In the genomic region with DNA sequence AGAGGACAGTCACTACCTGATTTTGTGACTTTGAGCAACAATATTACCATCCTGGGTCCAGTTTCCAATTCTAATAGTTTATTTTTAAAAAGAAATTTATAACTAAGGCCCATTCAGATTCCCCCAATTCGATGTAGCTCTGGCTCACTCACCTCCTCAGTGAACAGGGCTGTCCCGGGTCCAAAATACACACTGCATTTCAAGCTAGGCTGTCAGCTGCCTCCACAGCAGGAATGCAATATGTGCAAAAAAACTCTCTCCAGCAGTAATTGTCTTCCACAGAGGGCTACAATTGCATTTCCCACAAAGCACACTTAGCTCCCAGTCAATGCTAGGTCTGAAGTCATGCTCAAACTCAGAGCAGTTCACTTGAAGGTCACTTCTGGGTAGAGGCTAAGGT, we compare ENCODE assay signal across 20 cellular contexts.
"Had no signal": no experiment of that assay in that cellular context is flagged by ENCODE, and none has a peak within 500 bp of the region (broad histone marks: within the 10 kb centered on the region; RNA-seq: fewer than 3 reads in every experiment).

No MANE protein-coding gene starts in this region.

- H3K27ac Mint-ChIP-seq: activated naive CD8-positive, alpha-beta T cell; mesothelial cell of epicardium; naive B cell; T-helper 17 cell; WTC11 had no signal

- DNase-seq: activated CD4-positive, alpha-beta T cell treated with anti-CD3 and anti-CD28 coated beads for 1 hour; activated effector memory CD4-positive, alpha-beta T cell treated with Interleukin-2 at 50 U/mL for 16 hours; activated naive CD4-positive, alpha-beta T cell treated with Interleukin-2 at 50 U/mL for 16 hours; brain microvascular endothelial cell; colonic mucosa; effector memory CD4-positive, alpha-beta T cell; islet precursor cell; naive B cell; ovary; retina; spleen; stimulated activated CD4-positive, alpha-beta T cell treated with anti-CD3 and anti-CD28 coated beads, Interleukin-2, amount 100 ng/mL, for 48 hours; stimulated activated naive CD4-positive, alpha-beta T cell treated with Interleukin-2 at 50 U/mL for 16 hours; SW 1271; T-helper 17 cell; T1000 had no signal

- ATAC-seq: gastroesophageal sphincter, T-helper 17 cell, WTC11 had no signal

- H3K4me1 Mint-ChIP-seq: mesothelial cell of epicardium, naive B cell, T-helper 17 cell, WTC11 had no signal

- H3K4me3 Mint-ChIP-seq: activated naive CD8-positive, alpha-beta T cell; mesothelial cell of epicardium; naive B cell; T-helper 17 cell; WTC11 had no signal

- H3K36me3 Mint-ChIP-seq: activated naive CD8-positive, alpha-beta T cell; mesothelial cell of epicardium had no signal
